Comparison of ENCODE assay signal across 1 cellular context in the genomic region with DNA sequence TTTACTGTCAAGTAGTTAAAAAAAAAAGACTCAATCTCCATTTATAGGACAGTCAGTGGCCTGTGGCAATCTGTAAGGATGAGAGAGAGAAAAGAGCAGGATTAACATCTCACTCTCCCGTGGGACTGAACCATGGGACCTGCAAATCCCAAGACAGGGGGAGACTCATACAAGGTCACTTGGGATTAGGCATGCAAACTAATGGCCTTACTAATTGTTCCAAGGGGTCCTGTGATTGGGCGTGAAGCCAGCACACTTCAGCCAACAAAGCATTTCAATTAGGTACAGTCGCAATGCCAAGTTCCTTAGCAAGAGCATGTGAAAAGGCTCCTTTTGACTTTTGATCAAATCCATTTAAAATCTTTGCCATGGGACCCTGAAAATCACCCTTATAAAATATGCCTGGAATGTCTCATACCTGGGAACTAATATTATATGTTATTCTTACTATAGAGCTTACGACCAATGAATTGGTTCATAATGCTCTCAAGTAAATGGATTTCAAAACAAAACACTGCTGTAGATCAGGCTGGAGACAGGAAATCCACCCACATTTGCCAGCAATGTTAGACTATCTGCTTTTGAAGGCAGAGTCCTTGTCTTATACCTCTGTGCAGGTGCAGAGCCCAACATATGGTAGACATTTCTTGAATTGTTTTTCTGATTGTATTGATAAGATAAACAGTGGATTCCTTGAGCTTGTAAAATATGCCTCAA.
TF ChIP-seq lines count a peak whose summit lies in the region.

No MANE protein-coding gene starts in this region.

TF ChIP-seq in IMR-90, 13 proteins besides CTCF, POLR2A, EP300 and RAD21 (continued from another document):
- no peak for TF ChIP-seq MAFK (IDR thresholded peaks at IDR 0.05; ENCODE audit: low read depth, low read length)
- TF ChIP-seq, protein P1, sequence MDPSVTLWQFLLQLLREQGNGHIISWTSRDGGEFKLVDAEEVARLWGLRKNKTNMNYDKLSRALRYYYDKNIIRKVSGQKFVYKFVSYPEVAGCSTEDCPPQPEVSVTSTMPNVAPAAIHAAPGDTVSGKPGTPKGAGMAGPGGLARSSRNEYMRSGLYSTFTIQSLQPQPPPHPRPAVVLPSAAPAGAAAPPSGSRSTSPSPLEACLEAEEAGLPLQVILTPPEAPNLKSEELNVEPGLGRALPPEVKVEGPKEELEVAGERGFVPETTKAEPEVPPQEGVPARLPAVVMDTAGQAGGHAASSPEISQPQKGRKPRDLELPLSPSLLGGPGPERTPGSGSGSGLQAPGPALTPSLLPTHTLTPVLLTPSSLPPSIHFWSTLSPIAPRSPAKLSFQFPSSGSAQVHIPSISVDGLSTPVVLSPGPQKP (IDR thresholded peaks at IDR 0.05; ENCODE audit: borderline replicate concordance, low read depth, low read length): no peak
